In genomic region chr1:36387141-36387949, GRCh38 we compare ENCODE assay signal across 8 cellular contexts. TPM values are rescaled to one million over a fixed set of nuclear protein-coding genes. Genes with fewer than 3 reads are reported as not detected.
DNase-seq lines count a peak whose midpoint lies in the region; ATAC-seq and TF ChIP-seq lines count a peak whose summit lies in the region.

No MANE protein-coding gene starts in this region.

- BruUV-seq in PC-3 (replicated peaks; lab: Mats Ljungman, UMichigan), result no TSS peak

- H3K36me3 ChIP-seq in PC-3 (ENCODE audit: low read depth, low read length) (peaks cover 7% of the 10 kb centered on the region), mucosa of stomach (ENCODE audit: control insufficient read depth, insufficient read depth, low read length) (no peaks in the 10 kb centered on the region)

- intact Hi-C loops in PC-3 (cut with micrococcal nuclease), result loop anchor here (5.0 kb wide), 1 partner anchor 45 kb away; no protein-coding TSS in a partner anchor

- H3K27me3 ChIP-seq in PC-3 (ENCODE audit: low read length) (no peaks in the 10 kb centered on the region), mucosa of stomach (ENCODE audit: control insufficient read depth, insufficient read depth, low read length) (no peaks in the 10 kb centered on the region)

- peaks cover 33% of the 10 kb centered on the region for H3K79me2 ChIP-seq in PC-3 (ENCODE audit: low read length)

- H3K9ac ChIP-seq in PC-3 (ENCODE audit: low read length) (peak overlapping the region; percentile 42), mucosa of stomach (ENCODE audit: low read length) (peak overlapping the region; percentile 96)

- H3K9me3 ChIP-seq in PC-3 (ENCODE audit: low read length) (no peaks in the 10 kb centered on the region), mucosa of stomach (ENCODE audit: control insufficient read depth, low read length) (no peaks in the 10 kb centered on the region)

- no peak overlapping the region for H2AFZ ChIP-seq in PC-3 (ENCODE audit: low read length)

- DNase-seq in GM12865 (ENCODE audit: low read depth) (peak; percentile 60), PC-3 (no peak), dedifferentiated amniotic fluid mesenchymal stem cell (ENCODE audit: extremely low spot score) (peak; percentile 33), GM13976 (ENCODE audit: low spot score) (no peak), T-helper 9 cell (no peak), NCI-H1092 treated with DMSO at 0.1 percent for 48 hours (lab: John Stamatoyannopoulos, UW) (no peak), epidermal melanocyte (ENCODE audit: insufficient read length, low spot score) (no peak)

- no peak for ATAC-seq in PC-3

- TF ChIP-seq CTCF in GM12865 (IDR thresholded peaks at IDR 0.05; ENCODE audit: insufficient read depth, low read depth, low read length, missing control alignments) (no peak), PC-3 (conservative IDR thresholded peaks at IDR 0.05; ENCODE audit: low read depth, low read length) (no peak), GM13976 (IDR thresholded peaks at IDR 0.05; ENCODE audit: borderline replicate concordance, control extremely low read depth, extremely low read depth, insufficient read depth, missing control alignments) (no peak)

- peak overlapping the region; percentile 96 for H3K27ac ChIP-seq in PC-3 (ENCODE audit: low read length)

- in situ Hi-C loops in GM13976 (cut with MboI; ENCODE audit: low sequenced_read_pairs, unreplicated experiment), result no loop called here

- H3K4me1 ChIP-seq in PC-3 (ENCODE audit: insufficient read depth, low read length) (peaks cover 21% of the 10 kb centered on the region), mucosa of stomach (ENCODE audit: control insufficient read depth, insufficient read depth, low read length) (peaks cover 32% of the 10 kb centered on the region)

- CTCF ChIA-PET in PC-3 (lab: Charles Lee), result interaction anchor here (0.6 to 1.6 kb wide), 4 partner anchors 37 to 1021 kb away, joined by 3 to 15 read pairs (median 7); no protein-coding TSS in a partner anchor

- POLR2A ChIA-PET in PC-3 (lab: Charles Lee; ENCODE audit: unreplicated experiment), result interaction anchor here (0.6 to 1.2 kb wide), 6 partner anchors 18 to 80 kb away, joined by 3 to 15 read pairs (median 3); no protein-coding TSS in a partner anchor

- peak overlapping the region; percentile 100 for H3K4me2 ChIP-seq in PC-3 (ENCODE audit: low read length)

- peaks cover 6% of the 10 kb centered on the region for H3F3A ChIP-seq in PC-3 (ENCODE audit: low read length, unreplicated experiment)

- no peaks in the 10 kb centered on the region for H3K9me2 ChIP-seq in PC-3 (replicated peaks; ENCODE audit: low read length)

- H3K4me3 ChIP-seq in GM12865 (ENCODE audit: low read depth, low read length) (peak overlapping the region; percentile 86), PC-3 (ENCODE audit: low read length) (peak overlapping the region; percentile 75; the same call in 1 of the 2 replicates), mucosa of stomach (ENCODE audit: low read length) (peak overlapping the region; percentile 21)

- H4K20me1 ChIP-seq in PC-3 (ENCODE audit: low read length), result peaks cover 7% of the 10 kb centered on the region; the same call in 1 of the 2 replicates

RNA-seq across cellular contexts. Expression of gene STK40, which starts 1.6 kb away (rescaled TPM):
- total RNA-seq in PC-3 (2014; rRNA removed), result 14.4 and 15.9 TPM in 2 replicates

RNA-seq across cellular contexts. Expression of gene LSM10, which starts 10.4 kb away (rescaled TPM):
- 19.2 and 35.2 TPM in 2 replicates for total RNA-seq in PC-3 (2014; rRNA removed)

Comparison
In these comparisons a context has a peak if more than half of its experiments do, and no peak if none do; other contexts are left out.
1. DNase-seq: peak in GM12865 (single experiment) and dedifferentiated amniotic fluid mesenchymal stem cell (single experiment); none in PC-3 (single experiment), GM13976 (single experiment), T-helper 9 cell (single experiment), NCI-H1092 treated with DMSO at 0.1 percent for 48 hours (single experiment) and epidermal melanocyte (single experiment).
2. H3K4me3 ChIP-seq: peak in every context shown above with its lines; median percentile 86 in GM12865; 75 in PC-3; 21 in mucosa of stomach.